Comparison of ENCODE assay signal across 20 cellular contexts in the genomic region with DNA sequence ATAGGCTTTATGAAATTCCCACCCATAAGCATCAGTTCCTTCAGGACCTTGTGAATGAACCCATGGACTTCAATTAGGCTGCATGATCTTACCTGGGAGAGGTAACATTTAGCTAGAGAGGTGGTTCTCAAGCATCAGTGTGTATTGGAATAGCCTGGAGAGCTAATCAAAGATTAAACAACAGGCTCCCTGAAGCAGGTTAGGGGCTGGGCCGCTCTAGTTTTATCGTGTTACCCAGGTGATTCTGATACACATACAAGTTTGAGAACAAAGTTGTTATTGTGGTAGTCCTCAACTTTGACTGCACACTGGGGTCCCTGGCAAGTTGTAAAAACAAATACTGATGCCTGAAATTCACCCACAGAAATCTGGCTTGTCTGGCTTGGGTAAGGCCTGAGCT. TPM values are rescaled to one million over a fixed set of nuclear protein-coding genes. Genes with fewer than 3 reads are reported as not detected.
DNase-seq lines count a peak whose midpoint lies in the region; ATAC-seq and TF ChIP-seq lines count a peak whose summit lies in the region.
"Had no signal": no experiment of that assay in that cellular context is flagged by ENCODE, and none has a peak within 500 bp of the region (broad histone marks: within the 10 kb centered on the region; RNA-seq: fewer than 3 reads in every experiment).

No MANE protein-coding gene starts in this region.

- WGBS in mammary epithelial cell (ENCODE audit: low coverage, missing lambda C conversion rate): 42% methylated on average over 2 of the region's 2 CpGs
- 38 to 45% methylated on average over 2 of the region's 2 CpGs for WGBS in thyroid gland, 2 donors

- no peak for ATAC-seq in omental fat pad (ENCODE audit: low FRiP score)
- ATAC-seq: CD8-positive, alpha-beta T cell; GM12878 had no signal

- H3K27me3 Mint-ChIP-seq in MCF 10A (ENCODE audit: insufficient read depth, unreplicated experiment): no peaks in the 10 kb centered on the region
- H3K27me3 Mint-ChIP-seq in progenitor cell of endocrine pancreas: no peaks in the 10 kb centered on the region

- DNase-seq in mammary epithelial cell (no peak), MCF 10A (ENCODE audit: unreplicated experiment) (no peak), PC-9 (no peak), progenitor cell of endocrine pancreas (ENCODE audit: low spot score, unreplicated experiment) (peak; percentile 11), thyroid gland (peak; percentile 26 to 37), omental fat pad (ENCODE audit: low spot score) (no peak), foreskin melanocyte (no peak), NCI-H2171 treated with DMSO at 0.1 percent for 48 hours (lab: John Stamatoyannopoulos, UW) (no peak)
- DNase-seq: Caco-2; CD4-positive, CD25-positive, alpha-beta regulatory T cell; CD8-positive, alpha-beta T cell; DMS 273 treated with DMSO at 0.1 percent for 48 hours; DMS79; EL; GDM1; GOT3; HFFc6 had no signal

- no peak for TF ChIP-seq POLR2A in thyroid gland (IDR thresholded peaks at IDR 0.05)

- no peak overlapping the region for H3K4me3 ChIP-seq in mammary epithelial cell (replicated peaks in 1 of 3; ENCODE audit: insufficient read depth in 1 of 3, low read depth in 2 of 3, low read length in 3 of 3)
- no peak overlapping the region for H3K4me3 ChIP-seq in PC-9
- H3K4me3 ChIP-seq in thyroid gland (replicated peaks in 1 of 3): no peak overlapping the region
- H3K4me3 ChIP-seq: GM12878, HAP-1 had no signal

- H3K9ac ChIP-seq in mammary epithelial cell (ENCODE audit: insufficient read depth, low read length): no peak overlapping the region

- no peak overlapping the region for H3K4me2 ChIP-seq in mammary epithelial cell (ENCODE audit: insufficient read depth, low read depth, low read length)
- H3K4me2 ChIP-seq in PC-9: no peak overlapping the region

- no peaks in the 10 kb centered on the region for H3K9me3 Mint-ChIP-seq in MCF 10A (ENCODE audit: unreplicated experiment)
- no peaks in the 10 kb centered on the region for H3K9me3 Mint-ChIP-seq in progenitor cell of endocrine pancreas (ENCODE audit: low read depth)
- H3K9me3 Mint-ChIP-seq: CD8-positive, alpha-beta T cell; HFFc6 had no signal

- H3K4me1 ChIP-seq in mammary epithelial cell (ENCODE audit: insufficient read depth, low read length) (no peaks in the 10 kb centered on the region), PC-9 (replicated peaks; ENCODE audit: insufficient read depth) (peaks cover 8% of the 10 kb centered on the region; the same call in 1 of the 2 replicates), thyroid gland (peaks cover 10 to 12% of the 10 kb centered on the region in 2 donors)
- H3K4me1 ChIP-seq: Caco-2 had no signal

- H3K27me3 ChIP-seq in mammary epithelial cell (ENCODE audit: insufficient read depth, low read length) (no peaks in the 10 kb centered on the region), PC-9 (ENCODE audit: insufficient read depth, low read depth) (no peaks in the 10 kb centered on the region), thyroid gland (no peaks in the 10 kb centered on the region)

- H2AFZ ChIP-seq in mammary epithelial cell (ENCODE audit: low read depth, low read length) (peak overlapping the region; percentile 36), PC-9 (0 out of 2 replicates have a peak overlapping the region, but pooled peaks have one; percentile 3)

- BruUV-seq in mammary epithelial cell (replicated peaks; lab: Mats Ljungman, UMichigan) (no TSS peak), MCF 10A (replicated peaks; lab: Mats Ljungman, UMichigan) (no TSS peak), PC-9 (replicated peaks; lab: Mats Ljungman, UMichigan) (no TSS peak)

- no peak for TF ChIP-seq CTCF in mammary epithelial cell (conservative IDR thresholded peaks at IDR 0.05 in 1 of 2, IDR thresholded peaks at IDR 0.05 in 1 of 2; ENCODE audit: extremely low read depth in 1 of 2, insufficient read depth in 1 of 2, low read depth in 1 of 2, low read length in 2 of 2)
- TF ChIP-seq CTCF in MCF 10A (IDR thresholded peaks at IDR 0.05; ENCODE audit: unreplicated experiment): no peak
- no peak for TF ChIP-seq CTCF in PC-9 (conservative IDR thresholded peaks at IDR 0.05)
- TF ChIP-seq CTCF in progenitor cell of endocrine pancreas (IDR thresholded peaks at IDR 0.05; ENCODE audit: unreplicated experiment): no peak
- TF ChIP-seq CTCF in thyroid gland (IDR thresholded peaks at IDR 0.05): no peak
- no peak for TF ChIP-seq CTCF in omental fat pad (IDR thresholded peaks at IDR 0.05)

- no peak overlapping the region for H3K4me3 Mint-ChIP-seq in MCF 10A (ENCODE audit: unreplicated experiment)
- no peak overlapping the region for H3K4me3 Mint-ChIP-seq in progenitor cell of endocrine pancreas (ENCODE audit: low read depth)
- H3K4me3 Mint-ChIP-seq: CD4-positive, CD25-positive, alpha-beta regulatory T cell; CD8-positive, alpha-beta T cell; HFFc6 had no signal

- intact Hi-C loops in mammary epithelial cell (cut with micrococcal nuclease): loop anchor here (10.0 kb wide), 2 partner anchors 134 to 1244 kb away; no protein-coding TSS in a partner anchor
- intact Hi-C loops in MCF 10A (cut with micrococcal nuclease): loop anchor here (5.0 kb wide), 1 partner anchor 257 kb away; a partner anchor contains a TSS
- intact Hi-C loops in PC-9 (cut with micrococcal nuclease; ENCODE audit: unreplicated experiment): loop anchor here (5.0 to 10.0 kb wide), 8 partner anchors 72 to 1242 kb away; no protein-coding TSS in a partner anchor
- intact Hi-C loops in thyroid gland (cut with DNase I): no loop called here

- no peak overlapping the region for H3K27ac ChIP-seq in mammary epithelial cell (ENCODE audit: insufficient read depth, low read depth, low read length)
- no peak overlapping the region for H3K27ac ChIP-seq in PC-9
- peak overlapping the region; percentile 1 to 37 (median 23) for H3K27ac ChIP-seq in thyroid gland
- H3K27ac ChIP-seq: C4-2B had no signal

- H3K4me1 Mint-ChIP-seq in MCF 10A (ENCODE audit: insufficient read depth, unreplicated experiment) (no peaks in the 10 kb centered on the region), progenitor cell of endocrine pancreas (ENCODE audit: low read depth) (peaks cover 19% of the 10 kb centered on the region)

- dilution Hi-C loops in mammary epithelial cell (cut with HindIII; ENCODE audit: low sequenced_read_pairs): no loop called here

- H3K79me2 ChIP-seq in mammary epithelial cell (ENCODE audit: insufficient read depth, low read length) (no peaks in the 10 kb centered on the region), PC-9 (ENCODE audit: low read depth) (no peaks in the 10 kb centered on the region)

- no peaks in the 10 kb centered on the region for H3K9me2 ChIP-seq in PC-9 (ENCODE audit: insufficient read depth)

- H3K36me3 Mint-ChIP-seq in MCF 10A (ENCODE audit: insufficient read depth, unreplicated experiment) (no peaks in the 10 kb centered on the region), progenitor cell of endocrine pancreas (ENCODE audit: insufficient read depth) (no peaks in the 10 kb centered on the region)
- H3K36me3 Mint-ChIP-seq: CD4-positive, CD25-positive, alpha-beta regulatory T cell; CD8-positive, alpha-beta T cell had no signal

- H3K9me3 ChIP-seq in mammary epithelial cell (replicated peaks; ENCODE audit: insufficient read depth, low read length) (no peaks in the 10 kb centered on the region), PC-9 (ENCODE audit: insufficient read depth, low read depth) (no peaks in the 10 kb centered on the region), thyroid gland (no peaks in the 10 kb centered on the region)
- H3K9me3 ChIP-seq: Caco-2, HAP-1 had no signal

- no peaks in the 10 kb centered on the region for H4K20me1 ChIP-seq in mammary epithelial cell (ENCODE audit: insufficient read depth, low read length)
- H4K20me1 ChIP-seq in PC-9 (ENCODE audit: insufficient read depth): no peaks in the 10 kb centered on the region

- POLR2A ChIA-PET in MCF 10A (lab: Yijun Ruan, JAX): interaction anchor here (0.7 kb wide), 1 partner anchor 1269 kb away, joined by 3 read pairs; no protein-coding TSS in a partner anchor
- POLR2A ChIA-PET in PC-9 (lab: Charles Lee; ENCODE audit: unreplicated experiment): no interaction called here

- in situ Hi-C loops in mammary epithelial cell (cut with MboI; ENCODE audit: low sequenced_read_pairs in 2 of 2): no loop called here

- H3K27ac Mint-ChIP-seq in MCF 10A (ENCODE audit: low read depth, unreplicated experiment): no peak overlapping the region
- peak overlapping the region; percentile 95 for H3K27ac Mint-ChIP-seq in progenitor cell of endocrine pancreas
- H3K27ac Mint-ChIP-seq: CD4-positive, CD25-positive, alpha-beta regulatory T cell; CD8-positive, alpha-beta T cell; HFFc6 had no signal

- H3F3A ChIP-seq in PC-9 (ENCODE audit: insufficient read depth, low read depth): no peaks in the 10 kb centered on the region

- H3K36me3 ChIP-seq in mammary epithelial cell (ENCODE audit: insufficient read depth, low read length) (no peaks in the 10 kb centered on the region), PC-9 (ENCODE audit: low read depth) (no peaks in the 10 kb centered on the region), thyroid gland (no peaks in the 10 kb centered on the region)
- H3K36me3 ChIP-seq: HAP-1 had no signal

- CTCF ChIA-PET in mammary epithelial cell (lab: Charles Lee; ENCODE audit: low non-redundant PET): interaction anchor here (0.6 kb wide), 1 partner anchor 541 kb away, joined by 3 read pairs; no protein-coding TSS in a partner anchor
- CTCF ChIA-PET in MCF 10A (lab: Yijun Ruan, JAX): interaction anchor here (0.5 to 5.7 kb wide), 6 partner anchors 11 to 864 kb away, joined by 3 to 34 read pairs (median 4); no protein-coding TSS in a partner anchor
- CTCF ChIA-PET in PC-9 (lab: Charles Lee): interaction anchor here (0.6 to 0.7 kb wide), 2 partner anchors 96 to 551 kb away, joined by 3 read pairs; no protein-coding TSS in a partner anchor

RNA-seq across cellular contexts. Expression of a gene that starts 31.2 kb away (rescaled TPM):
- total RNA-seq in mammary epithelial cell (1 to 10 TPM in 1 of 2 donors, under 1 TPM in 1; under 0.01 to 6.2 TPM), MCF 10A (2022) (0.19 and 0.25 TPM in 2 replicates), PC-9 (2021) (0.95 and 2.3 TPM in 2 replicates), progenitor cell of endocrine pancreas (0.91 and 0.96 TPM in 2 replicates), thyroid gland (under 1 TPM in 3 of 4 donors, not detected in 1; 0.08 to 0.11 (median 0.10) TPM), omental fat pad (not detected)
- 1.7 TPM for polyA plus RNA-seq in mammary epithelial cell
- polyA minus RNA-seq in mammary epithelial cell: 2.7 TPM

Comparison
In these comparisons a context has a peak if more than half of its experiments do, and no peak if none do; other contexts are left out.
1. DNase-seq: peak in progenitor cell of endocrine pancreas (single experiment) and thyroid gland (2 of 2); none in mammary epithelial cell (single experiment), MCF 10A (single experiment), PC-9 (0 of 2), omental fat pad (single experiment), foreskin melanocyte (single experiment) and NCI-H2171 treated with DMSO at 0.1 percent for 48 hours (single experiment).
2. H3K27ac ChIP-seq: peak in thyroid gland (3 of 3); none in mammary epithelial cell (single experiment) and PC-9 (single experiment).